ENCODE assay signal across 1 cellular context in genomic region chr3:138219255-138219654, GRCh38.
A peak's percentile ranks its signal among the peaks of the same experiment; 100 is the strongest.
TF ChIP-seq lines count a peak whose summit lies in the region.

No MANE protein-coding gene starts in this region.

TF ChIP-seq in GM12878, 131 proteins besides CTCF, POLR2A, EP300 and RAD21:
- no peak for TF ChIP-seq BCLAF1 (IDR thresholded peaks at IDR 0.05)
- no peak for TF ChIP-seq FOXM1 (IDR thresholded peaks at IDR 0.05; ENCODE audit: low read depth, low read length)
- peak; percentile 12; the same call in 1 of the 2 replicates for TF ChIP-seq CREB1 (IDR thresholded peaks at IDR 0.05; ENCODE audit: low read depth)
